ENCODE assay signal across 10 cellular contexts in genomic region chr9:94900222-94901018, GRCh38.
DNase-seq lines count a peak whose midpoint lies in the region; ATAC-seq, FAIRE-seq and TF ChIP-seq lines count a peak whose summit lies in the region.
"Had no signal": no experiment of that assay in that cellular context is flagged by ENCODE, and none has a peak within 500 bp of the region (broad histone marks: within the 10 kb centered on the region; RNA-seq: fewer than 3 reads in every experiment).

No MANE protein-coding gene starts in this region.

- 64% methylated on average over 10 of the region's 10 CpGs for WGBS in liver
- WGBS in thyroid gland, 2 donors, result 62 to 74% methylated on average over 10 of the region's 10 CpGs

- CTCF ChIA-PET in activated CD4-positive, alpha-beta T cell treated with anti-CD3 and anti-CD28 coated beads for 36 hours (lab: Charles Lee), result interaction anchor here (1.4 kb wide), 1 partner anchor 18 kb away, joined by 4 read pairs; no protein-coding TSS in a partner anchor

- H3K9ac ChIP-seq in liver (ENCODE audit: low read depth in 1 of 2, low read length in 2 of 2), result peak overlapping the region; percentile 35 to 58

- no peaks in the 10 kb centered on the region for H3K9me3 Mint-ChIP-seq in activated CD4-positive, alpha-beta T cell treated with anti-CD3 and anti-CD28 coated beads for 36 hours (ENCODE audit: low read depth)
- H3K9me3 Mint-ChIP-seq: activated B cell treated with CpG ODN at 0.5 μM for 24 hours had no signal

- TF ChIP-seq POLR2A in thyroid gland (IDR thresholded peaks at IDR 0.05) (no peak), GM18505 (IDR thresholded peaks at IDR 0.05; ENCODE audit: borderline replicate concordance, extremely low read depth, insufficient read depth, insufficient read length) (no peak)

- H3K27ac ChIP-seq in liver (ENCODE audit: low read depth in 1 of 2, low read length in 2 of 2), result peak overlapping the region; percentile 53 to 87
- H3K27ac ChIP-seq in thyroid gland, result peak overlapping the region; percentile 56 to 71 (median 67)
- H3K27ac ChIP-seq: 22Rv1 had no signal

- H3K27me3 ChIP-seq in bronchial epithelial cell (ENCODE audit: control insufficient read depth, insufficient read depth, low read length), result no peaks in the 10 kb centered on the region
- no peaks in the 10 kb centered on the region for H3K27me3 ChIP-seq in liver (ENCODE audit: control insufficient read depth in 4 of 4, insufficient read depth in 4 of 4, low read length in 3 of 4)
- H3K27me3 ChIP-seq in thyroid gland, result no peaks in the 10 kb centered on the region

- no peak overlapping the region for H3K4me3 Mint-ChIP-seq in activated CD4-positive, alpha-beta T cell treated with anti-CD3 and anti-CD28 coated beads for 36 hours
- H3K4me3 Mint-ChIP-seq: activated B cell treated with CpG ODN at 0.5 μM for 24 hours had no signal

- H3K27ac Mint-ChIP-seq in activated CD4-positive, alpha-beta T cell treated with anti-CD3 and anti-CD28 coated beads for 36 hours, result peak overlapping the region; percentile 56
- H3K27ac Mint-ChIP-seq: activated B cell treated with CpG ODN at 0.5 μM for 24 hours had no signal

- H3K4me3 ChIP-seq in bronchial epithelial cell (ENCODE audit: low read depth, low read length) (no peak overlapping the region), liver (ENCODE audit: low read depth in 1 of 3, low read length in 3 of 3) (peak overlapping the region in 1 of 3 donors; percentile 14), thyroid gland (replicated peaks in 1 of 3) (no peak overlapping the region)

- DNase-seq in activated CD4-positive, alpha-beta T cell treated with anti-CD3 and anti-CD28 coated beads for 36 hours, result no peak
- DNase-seq in activated CD4-positive, alpha-beta T cell treated with anti-CD3 and anti-CD28 coated beads, Interleukin-2, amount 50 U/mL, for 4 hours, result no peak
- DNase-seq in bronchial epithelial cell (ENCODE audit: low read depth) (peak; percentile 90), thyroid gland (no peak)
- DNase-seq: activated B cell treated with CpG ODN at 0.5 μM for 24 hours had no signal

- H3K9me3 ChIP-seq in liver (ENCODE audit: control insufficient read depth in 4 of 4, low read length in 3 of 4) (no peaks in the 10 kb centered on the region), thyroid gland (no peaks in the 10 kb centered on the region)

- H3K36me3 Mint-ChIP-seq in activated CD4-positive, alpha-beta T cell treated with anti-CD3 and anti-CD28 coated beads for 36 hours (ENCODE audit: low read depth), result no peaks in the 10 kb centered on the region

- H3K4me1 ChIP-seq in liver (ENCODE audit: control insufficient read depth in 4 of 4, insufficient read depth in 4 of 4, low read length in 3 of 4) (peaks cover 5 to 11% (median 6%) of the 10 kb centered on the region in 4 donors), thyroid gland (peaks cover 6 to 19% of the 10 kb centered on the region in 2 donors)

- H3K4me1 Mint-ChIP-seq in activated CD4-positive, alpha-beta T cell treated with anti-CD3 and anti-CD28 coated beads for 36 hours, result peaks cover 14% of the 10 kb centered on the region
- H3K4me1 Mint-ChIP-seq: activated B cell treated with CpG ODN at 0.5 μM for 24 hours had no signal

- no peaks in the 10 kb centered on the region for H3K36me3 ChIP-seq in bronchial epithelial cell (ENCODE audit: control insufficient read depth, insufficient read depth, low read length)
- H3K36me3 ChIP-seq in liver (ENCODE audit: control insufficient read depth in 4 of 4, insufficient read depth in 3 of 4, low read depth in 1 of 4, low read length in 3 of 4), result no peaks in the 10 kb centered on the region
- H3K36me3 ChIP-seq in thyroid gland, result no peaks in the 10 kb centered on the region

- POLR2A ChIA-PET in activated CD4-positive, alpha-beta T cell treated with anti-CD3 and anti-CD28 coated beads for 36 hours (lab: Charles Lee), result no interaction called here

- TF ChIP-seq RAD21 in liver (IDR thresholded peaks at IDR 0.05), result peak; percentile 31 to 59

- no peaks in the 10 kb centered on the region for H3K27me3 Mint-ChIP-seq in activated CD4-positive, alpha-beta T cell treated with anti-CD3 and anti-CD28 coated beads for 36 hours
- H3K27me3 Mint-ChIP-seq: activated B cell treated with CpG ODN at 0.5 μM for 24 hours had no signal

- no peak for TF ChIP-seq CTCF in bronchial epithelial cell (IDR thresholded peaks at IDR 0.05; ENCODE audit: insufficient read depth, low read length, severe bottlenecking)
- TF ChIP-seq CTCF in liver (IDR thresholded peaks at IDR 0.05; ENCODE audit: low read depth, low read length, missing input control), result no peak
- no peak for TF ChIP-seq CTCF in thyroid gland (IDR thresholded peaks at IDR 0.05)

- FAIRE-seq in bronchial epithelial cell (lab: Jason Lieb, UNC), result no peak

- intact Hi-C loops in activated CD4-positive, alpha-beta T cell treated with anti-CD3 and anti-CD28 coated beads for 36 hours (cut with DNase I, micrococcal nuclease), result loop anchor here in 1 of 2 experiments (2.0 kb wide), 1 partner anchor 62 kb away; no protein-coding TSS in a partner anchor
- intact Hi-C loops in thyroid gland (cut with DNase I), result no loop called here

- ATAC-seq in activated CD4-positive, alpha-beta T cell treated with anti-CD3 and anti-CD28 coated beads for 36 hours, result peak; percentile 83
- ATAC-seq in GM18505 (IDR thresholded peaks at IDR 0.05; ENCODE audit: unreplicated experiment) (no peak), GM18868 (IDR thresholded peaks at IDR 0.05; ENCODE audit: unreplicated experiment) (no peak), GM18858 (IDR thresholded peaks at IDR 0.05; ENCODE audit: unreplicated experiment) (no peak)

TF ChIP-seq in liver, 16 proteins besides CTCF, POLR2A, EP300 and RAD21:
- TF ChIP-seq SP1 (IDR thresholded peaks at IDR 0.05), result no peak
- TF ChIP-seq FOXA2 (IDR thresholded peaks at IDR 0.05), result no peak
- TF ChIP-seq NR2F2 (IDR thresholded peaks at IDR 0.05), result peak; percentile 36
- no peak for TF ChIP-seq EGR1 (IDR thresholded peaks at IDR 0.05; ENCODE audit: low read depth in 2 of 2)
- TF ChIP-seq HNF4G (IDR thresholded peaks at IDR 0.05), result peak; percentile 21
- TF ChIP-seq TAF1 (conservative IDR thresholded peaks at IDR 0.05), result no peak
- TF ChIP-seq, protein P1, sequence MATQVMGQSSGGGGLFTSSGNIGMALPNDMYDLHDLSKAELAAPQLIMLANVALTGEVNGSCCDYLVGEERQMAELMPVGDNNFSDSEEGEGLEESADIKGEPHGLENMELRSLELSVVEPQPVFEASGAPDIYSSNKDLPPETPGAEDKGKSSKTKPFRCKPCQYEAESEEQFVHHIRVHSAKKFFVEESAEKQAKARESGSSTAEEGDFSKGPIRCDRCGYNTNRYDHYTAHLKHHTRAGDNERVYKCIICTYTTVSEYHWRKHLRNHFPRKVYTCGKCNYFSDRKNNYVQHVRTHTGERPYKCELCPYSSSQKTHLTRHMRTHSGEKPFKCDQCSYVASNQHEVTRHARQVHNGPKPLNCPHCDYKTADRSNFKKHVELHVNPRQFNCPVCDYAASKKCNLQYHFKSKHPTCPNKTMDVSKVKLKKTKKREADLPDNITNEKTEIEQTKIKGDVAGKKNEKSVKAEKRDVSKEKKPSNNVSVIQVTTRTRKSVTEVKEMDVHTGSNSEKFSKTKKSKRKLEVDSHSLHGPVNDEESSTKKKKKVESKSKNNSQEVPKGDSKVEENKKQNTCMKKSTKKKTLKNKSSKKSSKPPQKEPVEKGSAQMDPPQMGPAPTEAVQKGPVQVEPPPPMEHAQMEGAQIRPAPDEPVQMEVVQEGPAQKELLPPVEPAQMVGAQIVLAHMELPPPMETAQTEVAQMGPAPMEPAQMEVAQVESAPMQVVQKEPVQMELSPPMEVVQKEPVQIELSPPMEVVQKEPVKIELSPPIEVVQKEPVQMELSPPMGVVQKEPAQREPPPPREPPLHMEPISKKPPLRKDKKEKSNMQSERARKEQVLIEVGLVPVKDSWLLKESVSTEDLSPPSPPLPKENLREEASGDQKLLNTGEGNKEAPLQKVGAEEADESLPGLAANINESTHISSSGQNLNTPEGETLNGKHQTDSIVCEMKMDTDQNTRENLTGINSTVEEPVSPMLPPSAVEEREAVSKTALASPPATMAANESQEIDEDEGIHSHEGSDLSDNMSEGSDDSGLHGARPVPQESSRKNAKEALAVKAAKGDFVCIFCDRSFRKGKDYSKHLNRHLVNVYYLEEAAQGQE (IDR thresholded peaks at IDR 0.05), result no peak
- TF ChIP-seq, protein P2, sequence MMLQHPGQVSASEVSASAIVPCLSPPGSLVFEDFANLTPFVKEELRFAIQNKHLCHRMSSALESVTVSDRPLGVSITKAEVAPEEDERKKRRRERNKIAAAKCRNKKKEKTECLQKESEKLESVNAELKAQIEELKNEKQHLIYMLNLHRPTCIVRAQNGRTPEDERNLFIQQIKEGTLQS (IDR thresholded peaks at IDR 0.05), result no peak
- no peak for TF ChIP-seq MAX (IDR thresholded peaks at IDR 0.05)
- TF ChIP-seq ZBTB33 (IDR thresholded peaks at IDR 0.05), result no peak
- peak; percentile 28 to 39 for TF ChIP-seq HNF4A (conservative IDR thresholded peaks at IDR 0.05)
- peak in 1 of 2 donors; percentile 53 for TF ChIP-seq RXRA (IDR thresholded peaks at IDR 0.05)
- no peak for TF ChIP-seq FOXA1 (IDR thresholded peaks at IDR 0.05)
- TF ChIP-seq JUND (IDR thresholded peaks at IDR 0.05), result peak; percentile 47 to 76
- TF ChIP-seq GABPA (IDR thresholded peaks at IDR 0.05 in 1 of 2, conservative IDR thresholded peaks at IDR 0.05 in 1 of 2), result no peak
- TF ChIP-seq YY1 (IDR thresholded peaks at IDR 0.05), result peak; percentile 74
